In genomic region chr6:17988422-17988944, GRCh38 we compare ENCODE assay signal across 1 cellular context.
TF ChIP-seq lines count a peak whose summit lies in the region.

No MANE protein-coding gene starts in this region.

TF ChIP-seq in HepG2, 621 proteins besides CTCF, POLR2A, EP300 and RAD21 (continued from another document and continues in another):
- TF ChIP-seq ZNF142 (CRISPR knock-in tag; IDR thresholded peaks at IDR 0.05) (no peak), ZXDC (CRISPR knock-in tag; IDR thresholded peaks at IDR 0.05) (0 out of 2 replicates have a peak, but pooled peaks have one; percentile 34), ZNF746 (CRISPR knock-in tag; IDR thresholded peaks at IDR 0.05) (no peak), ZBTB43 (CRISPR knock-in tag; conservative IDR thresholded peaks at IDR 0.05) (no peak), ZNF224 (CRISPR knock-in tag; IDR thresholded peaks at IDR 0.05) (no peak), ZBTB38 (CRISPR knock-in tag; IDR thresholded peaks at IDR 0.05) (no peak), NRL (CRISPR knock-in tag; IDR thresholded peaks at IDR 0.05; ENCODE audit: borderline replicate concordance) (0 out of 2 replicates have a peak, but pooled peaks have one; percentile 34), ZNF605 (CRISPR knock-in tag; IDR thresholded peaks at IDR 0.05) (no peak), ZHX2 (IDR thresholded peaks at IDR 0.05; ENCODE audit: low read depth) (no peak), ZHX2 (CRISPR knock-in tag; IDR thresholded peaks at IDR 0.05; ENCODE audit: borderline replicate concordance) (no peak), ATF7-NPFF (CRISPR knock-in tag; IDR thresholded peaks at IDR 0.05; ENCODE audit: low read depth) (no peak), ATRX (CRISPR knock-in tag; IDR thresholded peaks at IDR 0.05; ENCODE audit: borderline replicate concordance) (no peak), ZNF652 (CRISPR knock-in tag; IDR thresholded peaks at IDR 0.05; ENCODE audit: borderline replicate concordance, low read depth) (no peak), ZNF747 (CRISPR knock-in tag; IDR thresholded peaks at IDR 0.05; ENCODE audit: borderline replicate concordance) (no peak; the same call in 1 of the 2 replicates), USF2 (IDR thresholded peaks at IDR 0.05; ENCODE audit: low read depth, low read length) (no peak), USF2 (CRISPR knock-in tag; IDR thresholded peaks at IDR 0.05; ENCODE audit: borderline replicate concordance) (no peak), ZNF383 (CRISPR knock-in tag; IDR thresholded peaks at IDR 0.05; ENCODE audit: borderline replicate concordance) (no peak), TBL1XR1 (IDR thresholded peaks at IDR 0.05; ENCODE audit: borderline replicate concordance, low read length, partially characterized antibody) (no peak), NFE2L2 (IDR thresholded peaks at IDR 0.05; ENCODE audit: low read length) (no peak), AHDC1 (CRISPR knock-in tag; IDR thresholded peaks at IDR 0.05; ENCODE audit: borderline replicate concordance) (no peak), ZNF44 (CRISPR knock-in tag; IDR thresholded peaks at IDR 0.05) (peak; percentile 35; the same call in 1 of the 2 replicates), ZNF207 (IDR thresholded peaks at IDR 0.05; ENCODE audit: borderline replicate concordance) (no peak), BCLAF1 (IDR thresholded peaks at IDR 0.05) (no peak), JUND (CRISPR knock-in tag; IDR thresholded peaks at IDR 0.05) (no peak), HOXA9 (CRISPR knock-in tag; IDR thresholded peaks at IDR 0.05; ENCODE audit: borderline replicate concordance) (no peak)
